Comparison of ENCODE assay signal across 8 cellular contexts in the genomic region with DNA sequence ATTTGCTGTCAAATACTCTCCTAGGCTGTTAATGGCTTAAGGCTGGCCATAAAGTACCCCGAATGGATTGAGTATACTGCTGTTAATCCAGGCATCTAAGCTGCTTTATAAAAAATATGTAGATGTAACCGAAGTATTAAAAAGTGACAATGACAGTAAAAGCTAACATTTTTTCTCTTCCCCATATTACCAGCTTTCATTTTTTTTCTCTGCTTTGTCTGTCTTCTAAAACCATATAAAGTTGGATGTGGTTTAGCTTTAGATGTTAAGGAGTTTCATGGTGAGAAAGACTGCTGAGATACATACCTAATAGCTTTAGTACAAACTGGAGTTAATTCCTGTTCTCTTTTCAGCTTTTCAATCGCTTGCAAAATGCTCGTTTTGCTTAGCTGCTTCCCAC. TPM values are rescaled to one million over a fixed set of nuclear protein-coding genes. Genes with fewer than 3 reads are reported as not detected.
DNase-seq lines count a peak whose midpoint lies in the region; ATAC-seq, FAIRE-seq and TF ChIP-seq lines count a peak whose summit lies in the region.

No MANE protein-coding gene starts in this region.

- H3K4me3 ChIP-seq in SJSA1 (peak overlapping the region; percentile 91), fibroblast of villous mesenchyme (ENCODE audit: low read depth, low read length) (peak overlapping the region; percentile 88), skeletal muscle cell (ENCODE audit: low read depth, low read length) (peak overlapping the region; percentile 77)

- no peak for ATAC-seq in left lobe of liver
- no peak for ATAC-seq in HG03045 (IDR thresholded peaks at IDR 0.05; ENCODE audit: unreplicated experiment)

- no peaks in the 10 kb centered on the region for H3K27me3 ChIP-seq in SJSA1 (replicated peaks)

- no peaks in the 10 kb centered on the region for H3K9me3 ChIP-seq in SJSA1 (replicated peaks)

- no peak overlapping the region; the same call in 1 of the 2 replicates for H3K27ac ChIP-seq in SJSA1

- no peak for TF ChIP-seq POLR2A in GM12892 (IDR thresholded peaks at IDR 0.05; ENCODE audit: low read depth, low read length)

- peaks cover 4% of the 10 kb centered on the region for H3K36me3 ChIP-seq in SJSA1

- DNase-seq in GM12892 (ENCODE audit: insufficient read length) (no peak), SJSA1 (ENCODE audit: low read depth in 1 of 2, low spot score in 2 of 2) (no peak), fibroblast of villous mesenchyme (ENCODE audit: low read depth) (no peak), skeletal muscle cell (ENCODE audit: low read depth) (no peak), left lobe of liver (ENCODE audit: low spot score) (no peak), NCI-H345 treated with DMSO at 0.1 percent for 48 hours (lab: John Stamatoyannopoulos, UW; ENCODE audit: unreplicated experiment) (no peak), cerebellar nuclear complex (lab: John Stamatoyannopoulos, UW) (no peak)

- FAIRE-seq in GM12892 (lab: Jason Lieb, UNC): peak; percentile 66

- TF ChIP-seq CTCF in fibroblast of villous mesenchyme (IDR thresholded peaks at IDR 0.05; ENCODE audit: insufficient read depth, low read depth, low read length): no peak

- H3K4me1 ChIP-seq in SJSA1 (replicated peaks): peaks cover 8% of the 10 kb centered on the region

RNA-seq across cellular contexts. Expression of a gene that starts 0.8 kb away (rescaled TPM):
- 28.5 TPM for polyA plus RNA-seq in GM12892 (2012; ENCODE audit: missing spikeins)
- total RNA-seq in SJSA1 (2014; rRNA removed; shearing (Covaris generic)): 13.9 and 16.5 TPM in 2 replicates
- 24.8 and 32.0 TPM in 2 replicates for total RNA-seq in fibroblast of villous mesenchyme
- total RNA-seq in left lobe of liver: 8.0 TPM
